35 cellular contexts compared by ENCODE assay signal in genomic region chr13:91105270-91105669, GRCh38.
"Had no signal": no experiment of that assay in that cellular context is flagged by ENCODE, and none has a peak within 500 bp of the region (broad histone marks: within the 10 kb centered on the region; RNA-seq: fewer than 3 reads in every experiment).

No MANE protein-coding gene starts in this region.

- H3K36me3 ChIP-seq: MG63 had no signal

- H3K9me3 ChIP-seq: MG63 had no signal

- H3K4me3 ChIP-seq: MG63 had no signal

- DNase-seq: Karpas-422, Kasumi-1, MG63, MM.1S, MV-4-11, NCI-H1048, NCI-H1092, NCI-H1092 treated with DMSO at 0.1 percent for 48 hours, NCI-H1105, NCI-H1105 treated with DMSO at 0.1 percent for 48 hours, NCI-H1417, NCI-H1417 treated with DMSO at 0.1 percent for 48 hours, NCI-H1436, NCI-H1436 treated with DMSO at 0.1 percent for 48 hours, NCI-H146, NCI-H1694, NCI-H1694 treated with DMSO at 0.1 percent for 48 hours, NCI-H187, NCI-H187 treated with DMSO at 0.1 percent for 48 hours, NCI-H1930, NCI-H2029, NCI-H2029 treated with DMSO at 0.1 percent for 48 hours, NCI-H2081, NCI-H2081 treated with DMSO at 0.1 percent for 48 hours, NCI-H2107, NCI-H2171, NCI-H2171 treated with DMSO at 0.1 percent for 48 hours, NCI-H2227 treated with DMSO at 0.1 percent for 48 hours, NCI-H226, NCI-H345, NCI-H446, NCI-H446 treated with DMSO at 0.1 percent for 48 hours, NCI-H510A, NCI-H510A treated with DMSO at 0.1 percent for 48 hours, NCI-H524 had no signal
